Comparison of ENCODE assay signal across 20 cellular contexts in the genomic region with DNA sequence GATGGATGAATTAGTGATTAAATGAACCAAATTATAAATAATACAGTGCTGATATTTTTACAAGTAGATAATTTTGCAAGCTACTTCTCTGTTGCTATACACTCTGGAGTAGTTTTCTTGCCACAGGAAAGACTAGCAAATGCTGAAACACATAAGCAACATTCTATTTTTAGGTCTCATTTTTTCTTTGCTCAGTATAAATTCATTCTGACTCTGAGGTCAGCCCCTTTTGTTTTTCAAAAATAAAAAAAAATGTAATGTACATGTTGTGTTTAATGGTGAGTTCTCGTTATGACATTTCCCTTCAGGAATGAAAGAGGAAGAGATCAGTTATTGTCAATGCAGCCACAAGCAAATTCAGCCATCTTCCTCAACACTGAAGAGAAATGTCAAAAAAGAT. TPM values are rescaled to one million over a fixed set of nuclear protein-coding genes. Genes with fewer than 3 reads are reported as not detected.
DNase-seq lines count a peak whose midpoint lies in the region; ATAC-seq and TF ChIP-seq lines count a peak whose summit lies in the region.
"Had no signal": no experiment of that assay in that cellular context is flagged by ENCODE, and none has a peak within 500 bp of the region (broad histone marks: within the 10 kb centered on the region; RNA-seq: fewer than 3 reads in every experiment).

No MANE protein-coding gene starts in this region.

- H3K4me3 ChIP-seq in AG10803 (ENCODE audit: low read length) (no peak overlapping the region), skeletal muscle satellite cell (ENCODE audit: low read length) (no peak overlapping the region)
- H3K4me3 ChIP-seq: GM12878, GM23248 had no signal

- no peaks in the 10 kb centered on the region for H3K27me3 ChIP-seq in skeletal muscle satellite cell (ENCODE audit: control insufficient read depth, insufficient read depth, low read length)

- peaks cover 46% of the 10 kb centered on the region for H3K4me1 ChIP-seq in skeletal muscle satellite cell (ENCODE audit: control insufficient read depth, insufficient read depth, low read length)
- H3K4me1 ChIP-seq: Caco-2 had no signal

- peak overlapping the region; percentile 9 for H3K9ac ChIP-seq in skeletal muscle satellite cell (ENCODE audit: low read depth, low read length)
- H3K9ac ChIP-seq: GM23248 had no signal

- no peaks in the 10 kb centered on the region for H3K36me3 ChIP-seq in skeletal muscle satellite cell (ENCODE audit: insufficient read depth, low read length)

- no peak for TF ChIP-seq CTCF in AG10803 (conservative IDR thresholded peaks at IDR 0.05; ENCODE audit: low read length)

- DNase-seq in AG10803 (ENCODE audit: low read depth), result peak; percentile 14
- DNase-seq in LHCN-M2 (ENCODE audit: low read depth), result peak; percentile 32
- DNase-seq in hepatic stellate cell (ENCODE audit: low spot score), result peak; percentile 11
- DNase-seq in AG08396 (ENCODE audit: low spot score), result no peak
- DNase-seq in stimulated activated CD4-positive, alpha-beta T cell treated with anti-CD3 and anti-CD28 coated beads, Interleukin-4, amount 100 ng/mL, for 24 hours, result no peak
- DNase-seq: Caco-2; CD4-positive, CD25-positive, alpha-beta regulatory T cell; CD8-positive, alpha-beta T cell; DMS153; DND-41; EL; GDM1; GM23248; H7; HCEC 1CT had no signal

- no peak for ATAC-seq in HG02885 (IDR thresholded peaks at IDR 0.05; ENCODE audit: poor library complexity, unreplicated experiment)
- ATAC-seq: CD8-positive, alpha-beta T cell; GM12878 had no signal

- no peak overlapping the region for H3K4me2 ChIP-seq in skeletal muscle satellite cell (ENCODE audit: low read length)

- no peaks in the 10 kb centered on the region for H3K9me3 ChIP-seq in skeletal muscle satellite cell (replicated peaks; ENCODE audit: low read length)
- H3K9me3 ChIP-seq: Caco-2 had no signal

RNA-seq across cellular contexts. Expression of gene GJD2, which starts 24.9 kb away (rescaled TPM):
- 0.06 TPM in 1 of 2 replicates, not detected in the other for total RNA-seq in LHCN-M2 (2014; rRNA removed)
- polyA plus RNA-seq in LHCN-M2 (2012), result 0.04 TPM
- total RNA-seq in skeletal muscle satellite cell (2012; rRNA removed), result not detected in 2 replicates
- total RNA-seq: Caco-2; CD4-positive, CD25-positive, alpha-beta regulatory T cell; CD8-positive, alpha-beta T cell; GM12878; GM23248 had no signal
- polyA plus RNA-seq: AG04450; BJ; CD4-positive, CD25-positive, alpha-beta regulatory T cell; GM12878; GM23248 had no signal

Comparison
In these comparisons a context has a peak if more than half of its experiments do, and no peak if none do; other contexts are left out.
1. DNase-seq: peak in AG10803 (single experiment), LHCN-M2 (single experiment) and hepatic stellate cell (single experiment); none in AG08396 (single experiment) and stimulated activated CD4-positive, alpha-beta T cell treated with anti-CD3 and anti-CD28 coated beads, Interleukin-4, amount 100 ng/mL, for 24 hours (single experiment).